ENCODE assay signal across 28 cellular contexts in genomic region chr9:2174321-2174720, GRCh38.
"Had no signal": no experiment of that assay in that cellular context is flagged by ENCODE, and none has a peak within 500 bp of the region (broad histone marks: within the 10 kb centered on the region; RNA-seq: fewer than 3 reads in every experiment).

No MANE protein-coding gene starts in this region.

- H3K27ac ChIP-seq: VCaP had no signal

- H3K27me3 Mint-ChIP-seq: activated naive CD4-positive, alpha-beta T cell treated with anti-CD3 and anti-CD28 coated beads, Interleukin-2, amount 50 U/mL, for 24 hours had no signal

- FAIRE-seq: bronchial epithelial cell, RCC 7860, TTC549 had no signal

- ATAC-seq: activated CD8-positive, alpha-beta T cell treated with anti-CD3 and anti-CD28 coated beads, Interleukin-2, amount 10 ng/mL, durations not matched to agents 7 days and 5 days; PC-3 had no signal

- H3K9me3 Mint-ChIP-seq: activated naive CD4-positive, alpha-beta T cell treated with anti-CD3 and anti-CD28 coated beads, Interleukin-2, amount 50 U/mL, for 24 hours had no signal

- H3K9me3 ChIP-seq: MG63 had no signal

- H3K4me3 ChIP-seq: MG63 had no signal

- H3K27ac Mint-ChIP-seq: activated CD8-positive, alpha-beta T cell treated with anti-CD3 and anti-CD28 coated beads, Interleukin-2, amount 10 ng/mL, durations not matched to agents 7 days and 5 days; activated naive CD4-positive, alpha-beta T cell treated with anti-CD3 and anti-CD28 coated beads, Interleukin-2, amount 50 U/mL, for 24 hours had no signal

- H3K4me3 Mint-ChIP-seq: activated CD8-positive, alpha-beta T cell treated with anti-CD3 and anti-CD28 coated beads, Interleukin-2, amount 10 ng/mL, durations not matched to agents 7 days and 5 days; activated naive CD4-positive, alpha-beta T cell treated with anti-CD3 and anti-CD28 coated beads, Interleukin-2, amount 50 U/mL, for 24 hours had no signal

- DNase-seq: activated CD4-positive, alpha-beta T cell treated with anti-CD3 and anti-CD28 coated beads for 4 hours; activated CD4-positive, alpha-beta T cell treated with anti-CD3 and anti-CD28 coated beads, Interleukin-2, amount 50 U/mL, for 4 hours; activated CD8-positive, alpha-beta memory T cell treated with anti-CD3 and anti-CD28 coated beads, Interleukin-2, amount 50 U/mL, for 48 hours; activated CD8-positive, alpha-beta T cell treated with anti-CD3 and anti-CD28 coated beads, Interleukin-2, amount 10 ng/mL, durations not matched to agents 7 days and 5 days; activated effector memory CD4-positive, alpha-beta T cell treated with Interleukin-2 at 50 U/mL for 16 hours; activated naive CD4-positive, alpha-beta T cell; activated T-cell treated with anti-CD3 and anti-CD28 coated beads, Interleukin-2, amount 50 U/mL, for 1 hour; aorta; MG63; MV-4-11; NCI-H1092 treated with DMSO at 0.1 percent for 48 hours; NCI-H1417 treated with DMSO at 0.1 percent for 48 hours; NCI-H1694; NCI-H2029; NCI-H2107; NCI-H2171 treated with DMSO at 0.1 percent for 48 hours; NCI-H226; NCI-H526; NCI-H82; PC-3; SIG-M5; T-helper 2 cell; T1000 had no signal
